ENCODE assay signal across 20 cellular contexts in the genomic region with DNA sequence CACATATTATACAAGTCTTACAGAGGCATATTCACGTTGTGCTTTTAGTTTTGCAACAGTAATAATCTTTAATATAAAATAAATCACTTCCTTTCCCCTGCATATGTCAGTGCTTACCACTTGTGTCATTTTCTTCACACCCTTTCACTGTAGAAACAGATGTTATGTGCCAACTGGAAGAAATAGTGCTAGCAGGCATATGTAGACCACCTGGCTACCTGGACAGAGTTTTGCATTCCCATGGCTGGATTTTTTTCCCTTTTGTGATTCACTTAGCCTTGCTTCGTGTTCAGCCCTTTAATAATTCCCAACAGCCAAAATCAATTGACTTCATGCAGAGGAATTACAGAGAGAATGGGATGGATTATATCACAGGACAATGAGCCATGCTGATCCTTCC.
DNase-seq lines count a peak whose midpoint lies in the region; ATAC-seq, FAIRE-seq and TF ChIP-seq lines count a peak whose summit lies in the region.
"Had no signal": no experiment of that assay in that cellular context is flagged by ENCODE, and none has a peak within 500 bp of the region (broad histone marks: within the 10 kb centered on the region; RNA-seq: fewer than 3 reads in every experiment).

No MANE protein-coding gene starts in this region.

- peaks cover 22% of the 10 kb centered on the region for H3K9me3 Mint-ChIP-seq in mesothelial cell of epicardium

- TF ChIP-seq CTCF in mesothelial cell of epicardium (IDR thresholded peaks at IDR 0.05; ENCODE audit: unreplicated experiment) = no peak

- DNase-seq in NCI-H1694 treated with DMSO at 0.1 percent for 48 hours (lab: John Stamatoyannopoulos, UW) (peak; percentile 21), NCI-H1694 (lab: John Stamatoyannopoulos, UW) (no peak), NCI-H69 (lab: John Stamatoyannopoulos, UW) (peak; percentile 4), inferior parietal cortex (ENCODE audit: extremely low spot score) (peak; percentile 36), urothelium cell line (ENCODE audit: low spot score) (no peak), mesothelial cell of epicardium (ENCODE audit: low spot score in 2 of 2, unreplicated experiment in 2 of 2) (no peak)
- DNase-seq: 8988T; Calu3; CD4-positive, alpha-beta memory T cell; COR-L47; DMS79; EL; GF-D8; H9 had no signal

- H3K36me3 Mint-ChIP-seq in mesothelial cell of epicardium = peaks cover 13% of the 10 kb centered on the region
- H3K36me3 Mint-ChIP-seq: CD4-positive, alpha-beta memory T cell had no signal

- H3K27ac Mint-ChIP-seq in mesothelial cell of epicardium = no peak overlapping the region
- H3K27ac Mint-ChIP-seq: CD4-positive, alpha-beta memory T cell; GM23338; H9 had no signal

- no peak for FAIRE-seq in urothelium cell line (lab: Jason Lieb, UNC)
- FAIRE-seq: A549, GM12891, GM19239 had no signal

- no peaks in the 10 kb centered on the region for H3K27me3 Mint-ChIP-seq in mesothelial cell of epicardium (ENCODE audit: low read depth)
- H3K27me3 Mint-ChIP-seq: CD4-positive, alpha-beta memory T cell had no signal

- no peak for ATAC-seq in GM21717 (IDR thresholded peaks at IDR 0.05; ENCODE audit: unreplicated experiment)
- ATAC-seq: A549, GM23338, HCT116 had no signal

- H3K4me3 Mint-ChIP-seq in mesothelial cell of epicardium = no peak overlapping the region
- H3K4me3 Mint-ChIP-seq: CD4-positive, alpha-beta memory T cell; GM23338; H9 had no signal

- peaks cover 5% of the 10 kb centered on the region for H3K4me1 Mint-ChIP-seq in mesothelial cell of epicardium
- H3K4me1 Mint-ChIP-seq: CD4-positive, alpha-beta memory T cell; GM23338; H9 had no signal

Comparison
In these comparisons a context has a peak if more than half of its experiments do, and no peak if none do; other contexts are left out.
1. DNase-seq: peak in NCI-H1694 treated with DMSO at 0.1 percent for 48 hours (single experiment), NCI-H69 (single experiment) and inferior parietal cortex (single experiment); none in NCI-H1694 (single experiment), urothelium cell line (single experiment) and mesothelial cell of epicardium (0 of 2).